ENCODE assay signal across 1 cellular context in the genomic region with DNA sequence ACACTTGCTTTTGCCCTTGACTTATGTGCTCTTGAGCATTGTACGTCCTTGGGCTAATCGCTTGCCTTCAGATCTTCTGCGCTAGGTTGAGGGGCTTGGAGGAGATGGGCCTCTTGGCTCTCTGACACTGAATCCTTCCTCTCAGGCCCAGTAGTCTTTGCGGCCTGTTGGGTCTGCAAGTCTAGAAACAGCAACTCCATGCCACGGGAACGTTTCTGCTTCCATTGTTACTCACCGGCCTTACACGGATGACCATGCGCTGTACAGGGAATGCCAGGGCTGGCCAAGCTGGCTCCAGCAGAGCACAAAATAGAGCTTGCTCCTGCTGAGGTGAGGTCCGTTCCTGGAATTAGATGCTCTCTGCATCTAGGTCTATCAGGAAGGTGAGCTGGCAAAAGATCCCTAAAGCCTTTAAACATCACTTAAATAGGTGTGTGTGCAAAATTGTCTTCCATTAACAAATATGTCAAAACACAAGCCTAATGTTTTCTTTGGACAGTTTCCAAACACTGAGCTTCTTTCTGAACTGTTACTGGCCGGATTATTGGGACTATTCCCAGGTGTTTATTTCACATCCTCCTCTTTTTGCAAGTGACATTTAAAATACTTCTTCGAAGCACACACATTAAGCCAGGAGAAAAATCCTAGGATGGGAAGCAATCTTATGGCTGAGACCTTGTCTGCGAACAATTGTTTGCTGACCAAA.
TF ChIP-seq lines count a peak whose summit lies in the region.

No MANE protein-coding gene starts in this region.

TF ChIP-seq in GM23338, 12 proteins besides CTCF, POLR2A, EP300 and RAD21 (continued from another document):
- TF ChIP-seq, protein P1, sequence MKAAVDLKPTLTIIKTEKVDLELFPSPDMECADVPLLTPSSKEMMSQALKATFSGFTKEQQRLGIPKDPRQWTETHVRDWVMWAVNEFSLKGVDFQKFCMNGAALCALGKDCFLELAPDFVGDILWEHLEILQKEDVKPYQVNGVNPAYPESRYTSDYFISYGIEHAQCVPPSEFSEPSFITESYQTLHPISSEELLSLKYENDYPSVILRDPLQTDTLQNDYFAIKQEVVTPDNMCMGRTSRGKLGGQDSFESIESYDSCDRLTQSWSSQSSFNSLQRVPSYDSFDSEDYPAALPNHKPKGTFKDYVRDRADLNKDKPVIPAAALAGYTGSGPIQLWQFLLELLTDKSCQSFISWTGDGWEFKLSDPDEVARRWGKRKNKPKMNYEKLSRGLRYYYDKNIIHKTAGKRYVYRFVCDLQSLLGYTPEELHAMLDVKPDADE (IDR thresholded peaks at IDR 0.05) = no peak
- TF ChIP-seq EZH2 (IDR thresholded peaks at IDR 0.05; ENCODE audit: low read depth, unreplicated experiment) (no peak), ZNF331 (CRISPR knock-in tag; IDR thresholded peaks at IDR 0.05; ENCODE audit: low read depth) (no peak), POLR2AphosphoS5 (IDR thresholded peaks at IDR 0.05; ENCODE audit: low read depth) (no peak), STAT1 (IDR thresholded peaks at IDR 0.05; ENCODE audit: unreplicated experiment) (no peak)
- TF ChIP-seq, protein P2, sequence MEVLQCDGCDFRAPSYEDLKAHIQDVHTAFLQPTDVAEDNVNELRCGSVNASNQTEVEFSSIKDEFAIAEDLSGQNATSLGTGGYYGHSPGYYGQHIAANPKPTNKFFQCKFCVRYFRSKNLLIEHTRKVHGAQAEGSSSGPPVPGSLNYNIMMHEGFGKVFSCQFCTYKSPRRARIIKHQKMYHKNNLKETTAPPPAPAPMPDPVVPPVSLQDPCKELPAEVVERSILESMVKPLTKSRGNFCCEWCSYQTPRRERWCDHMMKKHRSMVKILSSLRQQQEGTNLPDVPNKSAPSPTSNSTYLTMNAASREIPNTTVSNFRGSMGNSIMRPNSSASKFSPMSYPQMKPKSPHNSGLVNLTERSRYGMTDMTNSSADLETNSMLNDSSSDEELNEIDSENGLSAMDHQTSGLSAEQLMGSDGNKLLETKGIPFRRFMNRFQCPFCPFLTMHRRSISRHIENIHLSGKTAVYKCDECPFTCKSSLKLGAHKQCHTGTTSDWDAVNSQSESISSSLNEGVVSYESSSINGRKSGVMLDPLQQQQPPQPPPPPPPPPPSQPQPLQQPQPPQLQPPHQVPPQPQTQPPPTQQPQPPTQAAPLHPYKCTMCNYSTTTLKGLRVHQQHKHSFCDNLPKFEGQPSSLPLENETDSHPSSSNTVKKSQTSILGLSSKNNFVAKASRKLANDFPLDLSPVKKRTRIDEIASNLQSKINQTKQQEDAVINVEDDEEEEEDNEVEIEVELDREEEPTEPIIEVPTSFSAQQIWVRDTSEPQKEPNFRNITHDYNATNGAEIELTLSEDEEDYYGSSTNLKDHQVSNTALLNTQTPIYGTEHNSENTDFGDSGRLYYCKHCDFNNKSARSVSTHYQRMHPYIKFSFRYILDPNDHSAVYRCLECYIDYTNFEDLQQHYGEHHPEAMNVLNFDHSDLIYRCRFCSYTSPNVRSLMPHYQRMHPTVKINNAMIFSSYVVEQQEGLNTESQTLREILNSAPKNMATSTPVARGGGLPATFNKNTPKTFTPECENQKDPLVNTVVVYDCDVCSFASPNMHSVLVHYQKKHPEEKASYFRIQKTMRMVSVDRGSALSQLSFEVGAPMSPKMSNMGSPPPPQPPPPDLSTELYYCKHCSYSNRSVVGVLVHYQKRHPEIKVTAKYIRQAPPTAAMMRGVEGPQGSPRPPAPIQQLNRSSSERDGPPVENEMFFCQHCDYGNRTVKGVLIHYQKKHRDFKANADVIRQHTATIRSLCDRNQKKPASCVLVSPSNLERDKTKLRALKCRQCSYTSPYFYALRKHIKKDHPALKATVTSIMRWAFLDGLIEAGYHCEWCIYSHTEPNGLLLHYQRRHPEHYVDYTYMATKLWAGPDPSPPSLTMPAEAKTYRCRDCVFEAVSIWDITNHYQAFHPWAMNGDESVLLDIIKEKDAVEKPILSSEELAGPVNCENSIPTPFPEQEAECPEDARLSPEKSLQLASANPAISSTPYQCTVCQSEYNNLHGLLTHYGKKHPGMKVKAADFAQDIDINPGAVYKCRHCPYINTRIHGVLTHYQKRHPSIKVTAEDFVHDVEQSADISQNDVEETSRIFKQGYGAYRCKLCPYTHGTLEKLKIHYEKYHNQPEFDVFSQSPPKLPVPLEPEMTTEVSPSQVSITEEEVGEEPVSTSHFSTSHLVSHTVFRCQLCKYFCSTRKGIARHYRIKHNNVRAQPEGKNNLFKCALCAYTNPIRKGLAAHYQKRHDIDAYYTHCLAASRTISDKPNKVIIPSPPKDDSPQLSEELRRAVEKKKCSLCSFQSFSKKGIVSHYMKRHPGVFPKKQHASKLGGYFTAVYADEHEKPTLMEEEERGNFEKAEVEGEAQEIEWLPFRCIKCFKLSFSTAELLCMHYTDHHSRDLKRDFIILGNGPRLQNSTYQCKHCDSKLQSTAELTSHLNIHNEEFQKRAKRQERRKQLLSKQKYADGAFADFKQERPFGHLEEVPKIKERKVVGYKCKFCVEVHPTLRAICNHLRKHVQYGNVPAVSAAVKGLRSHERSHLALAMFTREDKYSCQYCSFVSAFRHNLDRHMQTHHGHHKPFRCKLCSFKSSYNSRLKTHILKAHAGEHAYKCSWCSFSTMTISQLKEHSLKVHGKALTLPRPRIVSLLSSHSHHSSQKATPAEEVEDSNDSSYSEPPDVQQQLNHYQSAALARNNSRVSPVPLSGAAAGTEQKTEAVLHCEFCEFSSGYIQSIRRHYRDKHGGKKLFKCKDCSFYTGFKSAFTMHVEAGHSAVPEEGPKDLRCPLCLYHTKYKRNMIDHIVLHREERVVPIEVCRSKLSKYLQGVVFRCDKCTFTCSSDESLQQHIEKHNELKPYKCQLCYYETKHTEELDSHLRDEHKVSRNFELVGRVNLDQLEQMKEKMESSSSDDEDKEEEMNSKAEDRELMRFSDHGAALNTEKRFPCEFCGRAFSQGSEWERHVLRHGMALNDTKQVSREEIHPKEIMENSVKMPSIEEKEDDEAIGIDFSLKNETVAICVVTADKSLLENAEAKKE (CRISPR knock-in tag; IDR thresholded peaks at IDR 0.05) = no peak
